In genomic region chr4:105060628-105061027, GRCh38 we compare ENCODE assay signal across 8 cellular contexts.
DNase-seq lines count a peak whose midpoint lies in the region; ATAC-seq and TF ChIP-seq lines count a peak whose summit lies in the region.

No MANE protein-coding gene starts in this region.

- H3K4me3 Mint-ChIP-seq in activated T-helper 1 cell treated with anti-CD3 and anti-CD28 coated beads, Interleukin-12 subunit alpha, Interleukin-12 subunit beta, Interleukin-2, Interleukin-4 antibody, amounts not matched to agents 30 ng/mL and 10 ng/mL and 1 ng/mL, durations not matched to agents 14 hours and 24 hours and 36 hours: peak overlapping the region; percentile 17
- no peak overlapping the region for H3K4me3 Mint-ChIP-seq in HFFc6

- no peaks in the 10 kb centered on the region for H3K79me2 ChIP-seq in neural cell (replicated peaks; ENCODE audit: insufficient read depth, low read length)

- H3K27me3 ChIP-seq in neural cell (ENCODE audit: insufficient read depth, low read depth, low read length): no peaks in the 10 kb centered on the region

- H3K4me3 ChIP-seq in GM12864 (ENCODE audit: low read depth, low read length) (no peak overlapping the region), neural cell (ENCODE audit: low read length) (no peak overlapping the region)

- H4K20me1 ChIP-seq in neural cell (ENCODE audit: insufficient read depth): no peaks in the 10 kb centered on the region

- peaks cover 55% of the 10 kb centered on the region for H3K4me1 Mint-ChIP-seq in activated T-helper 1 cell treated with anti-CD3 and anti-CD28 coated beads, Interleukin-12 subunit alpha, Interleukin-12 subunit beta, Interleukin-2, Interleukin-4 antibody, amounts not matched to agents 30 ng/mL and 10 ng/mL and 1 ng/mL, durations not matched to agents 14 hours and 24 hours and 36 hours (ENCODE audit: low read depth)
- H3K4me1 Mint-ChIP-seq in HFFc6 (ENCODE audit: low read depth): peaks cover 13% of the 10 kb centered on the region; the same call in 1 of the 2 replicates

- no peaks in the 10 kb centered on the region for H3K9me3 ChIP-seq in neural cell (ENCODE audit: low read length)

- TF ChIP-seq CTCF in GM12864 (IDR thresholded peaks at IDR 0.05; ENCODE audit: low read depth, low read length, missing control alignments) (no peak), neural cell (IDR thresholded peaks at IDR 0.05; ENCODE audit: poor library complexity, severe bottlenecking) (no peak), HFFc6 (IDR thresholded peaks at IDR 0.05) (no peak)

- ATAC-seq in GM21390 (IDR thresholded peaks at IDR 0.05; ENCODE audit: unreplicated experiment): peak; percentile 88
- ATAC-seq in HG03571 (IDR thresholded peaks at IDR 0.05; ENCODE audit: unreplicated experiment): peak; percentile 92

- no peaks in the 10 kb centered on the region for H3K9me3 Mint-ChIP-seq in activated T-helper 1 cell treated with anti-CD3 and anti-CD28 coated beads, Interleukin-12 subunit alpha, Interleukin-12 subunit beta, Interleukin-2, Interleukin-4 antibody, amounts not matched to agents 30 ng/mL and 10 ng/mL and 1 ng/mL, durations not matched to agents 14 hours and 24 hours and 36 hours
- no peaks in the 10 kb centered on the region for H3K9me3 Mint-ChIP-seq in HFFc6

- no peaks in the 10 kb centered on the region for H3K36me3 ChIP-seq in neural cell (ENCODE audit: insufficient read depth, low read length)

- peak overlapping the region; percentile 34 for H2AFZ ChIP-seq in neural cell (ENCODE audit: low read depth, low read length)

- DNase-seq in GM12864 (ENCODE audit: low read depth): peak; percentile 93
- DNase-seq in activated T-helper 1 cell treated with anti-CD3 and anti-CD28 coated beads, Interleukin-12 subunit alpha, Interleukin-12 subunit beta, Interleukin-2, Interleukin-4 antibody, amounts not matched to agents 30 ng/mL and 10 ng/mL and 1 ng/mL, durations not matched to agents 14 hours and 24 hours and 36 hours (ENCODE audit: low spot score): peak; percentile 17
- no peak for DNase-seq in DMS79 treated with DMSO at 0.1 percent for 48 hours (lab: John Stamatoyannopoulos, UW)
- no peak for DNase-seq in HFFc6
- DNase-seq in OCI-M2 (lab: John Stamatoyannopoulos, UW; ENCODE audit: unreplicated experiment): no peak

- no peak overlapping the region for H3K27ac ChIP-seq in neural cell (ENCODE audit: low read length)

- H3K27ac Mint-ChIP-seq in activated T-helper 1 cell treated with anti-CD3 and anti-CD28 coated beads, Interleukin-12 subunit alpha, Interleukin-12 subunit beta, Interleukin-2, Interleukin-4 antibody, amounts not matched to agents 30 ng/mL and 10 ng/mL and 1 ng/mL, durations not matched to agents 14 hours and 24 hours and 36 hours: peak overlapping the region; percentile 93
- no peak overlapping the region for H3K27ac Mint-ChIP-seq in HFFc6

- no peaks in the 10 kb centered on the region for H3K9me2 ChIP-seq in neural cell (ENCODE audit: insufficient read depth, low read length)

- no peaks in the 10 kb centered on the region for H3F3A ChIP-seq in neural cell (ENCODE audit: insufficient read depth, low read length, poor library complexity, severe bottlenecking)

- no peak overlapping the region for H3K9ac ChIP-seq in neural cell (ENCODE audit: low read length)

- no peak for TF ChIP-seq EP300 in neural cell (conservative IDR thresholded peaks at IDR 0.05; ENCODE audit: poor library complexity, severe bottlenecking)

- no peak for TF ChIP-seq RAD21 in neural cell (conservative IDR thresholded peaks at IDR 0.05)

- H3K4me2 ChIP-seq in neural cell (ENCODE audit: low read length): no peak overlapping the region

- H3K27me3 Mint-ChIP-seq in activated T-helper 1 cell treated with anti-CD3 and anti-CD28 coated beads, Interleukin-12 subunit alpha, Interleukin-12 subunit beta, Interleukin-2, Interleukin-4 antibody, amounts not matched to agents 30 ng/mL and 10 ng/mL and 1 ng/mL, durations not matched to agents 14 hours and 24 hours and 36 hours (ENCODE audit: insufficient read depth): no peaks in the 10 kb centered on the region
- peaks cover 1% of the 10 kb centered on the region; the same call in 1 of the 2 replicates for H3K27me3 Mint-ChIP-seq in HFFc6 (ENCODE audit: insufficient read depth)

- H3K36me3 Mint-ChIP-seq in activated T-helper 1 cell treated with anti-CD3 and anti-CD28 coated beads, Interleukin-12 subunit alpha, Interleukin-12 subunit beta, Interleukin-2, Interleukin-4 antibody, amounts not matched to agents 30 ng/mL and 10 ng/mL and 1 ng/mL, durations not matched to agents 14 hours and 24 hours and 36 hours (ENCODE audit: low read depth): no peaks in the 10 kb centered on the region
- no peaks in the 10 kb centered on the region for H3K36me3 Mint-ChIP-seq in HFFc6 (ENCODE audit: low read depth)

- intact Hi-C loops in activated T-helper 1 cell treated with anti-CD3 and anti-CD28 coated beads, Interleukin-12 subunit alpha, Interleukin-12 subunit beta, Interleukin-2, Interleukin-4 antibody, amounts not matched to agents 30 ng/mL and 10 ng/mL and 1 ng/mL, durations not matched to agents 14 hours and 24 hours and 36 hours (cut with micrococcal nuclease): loop anchor here (1.0 to 5.0 kb wide), 8 partner anchors 86 to 647 kb away; partner anchors contain the start of genes GSTCD, INTS12 and TET2

TF ChIP-seq in neural cell, 6 proteins besides CTCF, POLR2A, EP300 and RAD21:
- TF ChIP-seq TAF1 (IDR thresholded peaks at IDR 0.05; ENCODE audit: low read depth) (no peak), POLR2AphosphoS5 (IDR thresholded peaks at IDR 0.05) (no peak), MXI1 (conservative IDR thresholded peaks at IDR 0.05; ENCODE audit: poor library complexity, severe bottlenecking) (no peak), EZH2 (IDR thresholded peaks at IDR 0.05; ENCODE audit: borderline replicate concordance, insufficient read depth, low read length, poor library complexity, severe bottlenecking) (no peak), SMC3 (conservative IDR thresholded peaks at IDR 0.05; ENCODE audit: poor library complexity) (no peak)
- TF ChIP-seq, protein P1, sequence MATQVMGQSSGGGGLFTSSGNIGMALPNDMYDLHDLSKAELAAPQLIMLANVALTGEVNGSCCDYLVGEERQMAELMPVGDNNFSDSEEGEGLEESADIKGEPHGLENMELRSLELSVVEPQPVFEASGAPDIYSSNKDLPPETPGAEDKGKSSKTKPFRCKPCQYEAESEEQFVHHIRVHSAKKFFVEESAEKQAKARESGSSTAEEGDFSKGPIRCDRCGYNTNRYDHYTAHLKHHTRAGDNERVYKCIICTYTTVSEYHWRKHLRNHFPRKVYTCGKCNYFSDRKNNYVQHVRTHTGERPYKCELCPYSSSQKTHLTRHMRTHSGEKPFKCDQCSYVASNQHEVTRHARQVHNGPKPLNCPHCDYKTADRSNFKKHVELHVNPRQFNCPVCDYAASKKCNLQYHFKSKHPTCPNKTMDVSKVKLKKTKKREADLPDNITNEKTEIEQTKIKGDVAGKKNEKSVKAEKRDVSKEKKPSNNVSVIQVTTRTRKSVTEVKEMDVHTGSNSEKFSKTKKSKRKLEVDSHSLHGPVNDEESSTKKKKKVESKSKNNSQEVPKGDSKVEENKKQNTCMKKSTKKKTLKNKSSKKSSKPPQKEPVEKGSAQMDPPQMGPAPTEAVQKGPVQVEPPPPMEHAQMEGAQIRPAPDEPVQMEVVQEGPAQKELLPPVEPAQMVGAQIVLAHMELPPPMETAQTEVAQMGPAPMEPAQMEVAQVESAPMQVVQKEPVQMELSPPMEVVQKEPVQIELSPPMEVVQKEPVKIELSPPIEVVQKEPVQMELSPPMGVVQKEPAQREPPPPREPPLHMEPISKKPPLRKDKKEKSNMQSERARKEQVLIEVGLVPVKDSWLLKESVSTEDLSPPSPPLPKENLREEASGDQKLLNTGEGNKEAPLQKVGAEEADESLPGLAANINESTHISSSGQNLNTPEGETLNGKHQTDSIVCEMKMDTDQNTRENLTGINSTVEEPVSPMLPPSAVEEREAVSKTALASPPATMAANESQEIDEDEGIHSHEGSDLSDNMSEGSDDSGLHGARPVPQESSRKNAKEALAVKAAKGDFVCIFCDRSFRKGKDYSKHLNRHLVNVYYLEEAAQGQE (IDR thresholded peaks at IDR 0.05; ENCODE audit: borderline replicate concordance): no peak

Comparison
In these comparisons a context has a peak if more than half of its experiments do, and no peak if none do; other contexts are left out.
1. DNase-seq: peak in GM12864 (single experiment) and activated T-helper 1 cell treated with anti-CD3 and anti-CD28 coated beads, Interleukin-12 subunit alpha, Interleukin-12 subunit beta, Interleukin-2, Interleukin-4 antibody, amounts not matched to agents 30 ng/mL and 10 ng/mL and 1 ng/mL, durations not matched to agents 14 hours and 24 hours and 36 hours (single experiment); none in DMS79 treated with DMSO at 0.1 percent for 48 hours (single experiment), HFFc6 (single experiment) and OCI-M2 (single experiment).